Comparison of ENCODE assay signal across 16 cellular contexts in genomic region chr1:178330153-178330552, GRCh38.
DNase-seq lines count a peak whose midpoint lies in the region; ATAC-seq and TF ChIP-seq lines count a peak whose summit lies in the region.
"Had no signal": no experiment of that assay in that cellular context is flagged by ENCODE, and none has a peak within 500 bp of the region (broad histone marks: within the 10 kb centered on the region; RNA-seq: fewer than 3 reads in every experiment).

No MANE protein-coding gene starts in this region.

- ATAC-seq in PC-3 (peak; percentile 37; the same call in 1 of the 2 replicates), left lung (peak; percentile 48), HG02981 (IDR thresholded peaks at IDR 0.05; ENCODE audit: unreplicated experiment) (no peak)
- ATAC-seq: Right ventricle myocardium inferior had no signal

- POLR2A ChIA-PET in PC-3 (lab: Charles Lee; ENCODE audit: unreplicated experiment): no interaction called here

- H3K27ac ChIP-seq in GM23248 (no peak overlapping the region), PC-3 (ENCODE audit: low read length) (no peak overlapping the region), mammary epithelial cell (ENCODE audit: insufficient read depth, low read depth, low read length) (no peak overlapping the region), left lung (no peak overlapping the region), sigmoid colon (no peak overlapping the region)
- H3K27ac ChIP-seq: SK-N-MC had no signal

- no peak for TF ChIP-seq POLR2A in sigmoid colon (IDR thresholded peaks at IDR 0.05)

- H4K20me1 ChIP-seq in GM23248 (ENCODE audit: insufficient read depth) (no peaks in the 10 kb centered on the region; the same call in 1 of the 2 replicates), PC-3 (ENCODE audit: low read length) (no peaks in the 10 kb centered on the region), mammary epithelial cell (ENCODE audit: insufficient read depth, low read length) (no peaks in the 10 kb centered on the region)

- DNase-seq in GM23248 (no peak), PC-3 (peak; percentile 17), mammary epithelial cell (peak; percentile 47), left lung (no peak), AML-193 (lab: John Stamatoyannopoulos, UW) (no peak), foreskin fibroblast (no peak), sigmoid colon (no peak)
- DNase-seq: H9, KBM-7, MG63, NCI-H1105, NCI-H1694 treated with DMSO at 0.1 percent for 48 hours, OCI-M1 had no signal

- H3K9ac ChIP-seq in GM23248 (no peak overlapping the region), PC-3 (ENCODE audit: low read length) (no peak overlapping the region), mammary epithelial cell (ENCODE audit: insufficient read depth, low read length) (no peak overlapping the region)

- intact Hi-C loops in PC-3 (cut with micrococcal nuclease): no loop called here
- intact Hi-C loops in mammary epithelial cell (cut with micrococcal nuclease): no loop called here
- intact Hi-C loops in left lung (cut with DNase I): no loop called here
- intact Hi-C loops in sigmoid colon (cut with DNase I): no loop called here

- no peaks in the 10 kb centered on the region for H3K9me2 ChIP-seq in GM23248 (ENCODE audit: insufficient read depth)
- no peaks in the 10 kb centered on the region for H3K9me2 ChIP-seq in PC-3 (replicated peaks; ENCODE audit: low read length)

- TF ChIP-seq EP300 in sigmoid colon (IDR thresholded peaks at IDR 0.05): no peak

- H3K79me2 ChIP-seq in GM23248 (ENCODE audit: insufficient read depth) (peaks cover 94% of the 10 kb centered on the region), PC-3 (ENCODE audit: low read length) (no peaks in the 10 kb centered on the region), mammary epithelial cell (ENCODE audit: insufficient read depth, low read length) (peaks cover 69% of the 10 kb centered on the region)

- BruUV-seq in PC-3 (replicated peaks; lab: Mats Ljungman, UMichigan): no TSS peak
- BruUV-seq in mammary epithelial cell (replicated peaks; lab: Mats Ljungman, UMichigan): no TSS peak

- H3K4me2 ChIP-seq in GM23248 (ENCODE audit: unreplicated experiment) (peak overlapping the region; percentile 17), PC-3 (ENCODE audit: low read length) (no peak overlapping the region), mammary epithelial cell (ENCODE audit: insufficient read depth, low read depth, low read length) (peak overlapping the region; percentile 18)

- in situ Hi-C loops in GM23248 (cut with MboI) (no loop called here), mammary epithelial cell (cut with MboI; ENCODE audit: low sequenced_read_pairs in 2 of 2) (no loop called here)

- peaks cover 25% of the 10 kb centered on the region for H3K4me1 ChIP-seq in GM23248 (ENCODE audit: insufficient read depth)
- peaks cover 12% of the 10 kb centered on the region; the same call in 1 of the 2 replicates for H3K4me1 ChIP-seq in PC-3 (ENCODE audit: insufficient read depth, low read length)
- H3K4me1 ChIP-seq in mammary epithelial cell (ENCODE audit: insufficient read depth, low read length): peaks cover 6% of the 10 kb centered on the region
- H3K4me1 ChIP-seq in left lung: no peaks in the 10 kb centered on the region
- peaks cover 0 to 29% (median 21%) of the 10 kb centered on the region in 4 donors for H3K4me1 ChIP-seq in sigmoid colon

- no peak overlapping the region for H2AFZ ChIP-seq in GM23248
- H2AFZ ChIP-seq in PC-3 (ENCODE audit: low read length): no peak overlapping the region
- no peak overlapping the region for H2AFZ ChIP-seq in mammary epithelial cell (ENCODE audit: low read depth, low read length)

- peaks cover 10% of the 10 kb centered on the region; the same call in 1 of the 2 replicates for H3F3A ChIP-seq in GM23248 (ENCODE audit: insufficient read depth)
- H3F3A ChIP-seq in PC-3 (ENCODE audit: low read length, unreplicated experiment): no peaks in the 10 kb centered on the region

- no peaks in the 10 kb centered on the region for H3K36me3 ChIP-seq in GM23248 (ENCODE audit: low read depth)
- no peaks in the 10 kb centered on the region for H3K36me3 ChIP-seq in PC-3 (ENCODE audit: low read depth, low read length)
- H3K36me3 ChIP-seq in mammary epithelial cell (ENCODE audit: insufficient read depth, low read length): no peaks in the 10 kb centered on the region
- H3K36me3 ChIP-seq in left lung: no peaks in the 10 kb centered on the region
- no peaks in the 10 kb centered on the region for H3K36me3 ChIP-seq in sigmoid colon
- H3K36me3 ChIP-seq: MG63 had no signal

- H3K27me3 ChIP-seq in GM23248 (replicated peaks; ENCODE audit: insufficient read depth) (no peaks in the 10 kb centered on the region), PC-3 (ENCODE audit: low read length) (no peaks in the 10 kb centered on the region), mammary epithelial cell (ENCODE audit: insufficient read depth, low read length) (no peaks in the 10 kb centered on the region), left lung (no peaks in the 10 kb centered on the region), sigmoid colon (no peaks in the 10 kb centered on the region)
- H3K27me3 ChIP-seq: MG63 had no signal

- TF ChIP-seq CTCF in PC-3 (conservative IDR thresholded peaks at IDR 0.05; ENCODE audit: low read depth, low read length) (no peak), mammary epithelial cell (conservative IDR thresholded peaks at IDR 0.05 in 1 of 2, IDR thresholded peaks at IDR 0.05 in 1 of 2; ENCODE audit: extremely low read depth in 1 of 2, insufficient read depth in 1 of 2, low read depth in 1 of 2, low read length in 2 of 2) (no peak), left lung (IDR thresholded peaks at IDR 0.05) (no peak), foreskin fibroblast (IDR thresholded peaks at IDR 0.05; ENCODE audit: low read depth, low read length) (no peak), sigmoid colon (IDR thresholded peaks at IDR 0.05) (no peak)

- CTCF ChIA-PET in PC-3 (lab: Charles Lee) (no interaction called here), mammary epithelial cell (lab: Charles Lee; ENCODE audit: low non-redundant PET) (no interaction called here)

- H3K9me3 ChIP-seq in GM23248 (ENCODE audit: low read depth) (no peaks in the 10 kb centered on the region), PC-3 (ENCODE audit: low read length) (no peaks in the 10 kb centered on the region), mammary epithelial cell (replicated peaks; ENCODE audit: insufficient read depth, low read length) (no peaks in the 10 kb centered on the region), left lung (no peaks in the 10 kb centered on the region), sigmoid colon (no peaks in the 10 kb centered on the region)
- H3K9me3 ChIP-seq: MG63 had no signal

- dilution Hi-C loops in mammary epithelial cell (cut with HindIII; ENCODE audit: low sequenced_read_pairs): no loop called here

- H3K4me3 ChIP-seq in GM23248 (no peak overlapping the region), PC-3 (ENCODE audit: low read length) (no peak overlapping the region), mammary epithelial cell (replicated peaks in 1 of 3; ENCODE audit: insufficient read depth in 1 of 3, low read depth in 2 of 3, low read length in 3 of 3) (no peak overlapping the region), left lung (no peak overlapping the region), foreskin fibroblast (ENCODE audit: low read depth in 1 of 2, low read length in 2 of 2) (no peak overlapping the region), sigmoid colon (no peak overlapping the region)
- H3K4me3 ChIP-seq: MG63, SK-N-MC had no signal

- WGBS in GM23248 (ENCODE audit: low coverage in 1 of 2, low lambda C conversion rate in 2 of 2, missing lambda C conversion rate in 2 of 2), 2 experiments: 100% methylated on average over 1 of the region's 1 CpG
- WGBS in mammary epithelial cell (ENCODE audit: low coverage, missing lambda C conversion rate): 64% methylated on average over 1 of the region's 1 CpG
- WGBS in sigmoid colon, 2 donors: 91 to 95% methylated on average over 1 of the region's 1 CpG

Comparison
In these comparisons a context has a peak if more than half of its experiments do, and no peak if none do; other contexts are left out.
1. DNase-seq: peak in PC-3 (single experiment) and mammary epithelial cell (single experiment); none in GM23248 (single experiment), left lung (0 of 2), AML-193 (0 of 2), foreskin fibroblast (0 of 2) and sigmoid colon (single experiment).